Comparison of ENCODE assay signal across 8 cellular contexts in the genomic region with DNA sequence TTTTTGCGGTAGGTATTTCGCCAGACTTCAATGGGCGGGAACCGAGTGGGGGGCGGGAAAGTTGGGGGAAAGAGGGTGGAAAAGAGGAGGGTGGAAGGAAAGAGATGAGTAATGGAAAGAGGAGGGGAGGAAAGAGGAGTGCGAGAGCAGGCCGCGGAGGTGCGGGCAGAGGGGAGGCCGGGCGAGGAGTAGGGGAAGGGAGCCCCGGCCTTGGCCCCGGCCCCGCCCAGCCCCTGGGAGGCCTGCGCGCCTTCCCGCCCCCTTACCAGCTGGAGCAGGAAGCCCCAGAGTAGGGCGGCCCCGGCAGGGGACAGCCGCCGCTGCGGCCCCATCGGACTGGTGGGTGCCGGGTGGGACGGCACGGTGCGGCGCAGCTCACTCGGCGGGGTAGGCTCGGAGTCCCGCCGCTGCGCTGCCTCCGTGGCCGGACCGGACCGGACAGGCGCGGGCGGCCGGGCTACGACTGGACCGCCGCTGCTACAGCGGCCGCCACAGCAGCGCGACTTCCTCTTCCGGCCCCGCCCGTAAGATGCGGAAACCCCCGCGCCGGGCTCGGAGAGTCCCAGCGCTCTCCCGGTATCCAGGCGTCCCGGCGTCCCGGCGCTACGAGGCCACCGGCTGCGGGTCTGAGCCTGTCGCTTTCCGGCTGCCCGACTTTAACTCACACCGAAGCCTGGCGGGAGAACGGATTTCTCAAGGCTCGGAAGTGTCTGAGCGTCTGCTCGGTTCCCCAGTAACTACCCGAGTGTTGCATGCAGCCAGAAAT. TPM values are rescaled to one million over a fixed set of nuclear protein-coding genes. Genes with fewer than 3 reads are reported as not detected.
DNase-seq lines count a peak whose midpoint lies in the region; ATAC-seq and TF ChIP-seq lines count a peak whose summit lies in the region.

A gene with protein sequence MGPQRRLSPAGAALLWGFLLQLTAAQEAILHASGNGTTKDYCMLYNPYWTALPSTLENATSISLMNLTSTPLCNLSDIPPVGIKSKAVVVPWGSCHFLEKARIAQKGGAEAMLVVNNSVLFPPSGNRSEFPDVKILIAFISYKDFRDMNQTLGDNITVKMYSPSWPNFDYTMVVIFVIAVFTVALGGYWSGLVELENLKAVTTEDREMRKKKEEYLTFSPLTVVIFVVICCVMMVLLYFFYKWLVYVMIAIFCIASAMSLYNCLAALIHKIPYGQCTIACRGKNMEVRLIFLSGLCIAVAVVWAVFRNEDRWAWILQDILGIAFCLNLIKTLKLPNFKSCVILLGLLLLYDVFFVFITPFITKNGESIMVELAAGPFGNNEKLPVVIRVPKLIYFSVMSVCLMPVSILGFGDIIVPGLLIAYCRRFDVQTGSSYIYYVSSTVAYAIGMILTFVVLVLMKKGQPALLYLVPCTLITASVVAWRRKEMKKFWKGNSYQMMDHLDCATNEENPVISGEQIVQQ (minus strand): TSS at position 505 of the 766 bp plus-strand sequence. CDS start 173 bp downstream, at position 332.

- no peaks in the 10 kb centered on the region for H3K27me3 ChIP-seq in BE2C
- H3K27me3 ChIP-seq in colonic mucosa = no peaks in the 10 kb centered on the region

- peak; percentile 87 for ATAC-seq in HG03439 (IDR thresholded peaks at IDR 0.05; ENCODE audit: unreplicated experiment)
- peak; percentile 81 for ATAC-seq in left colon

- H3K4me1 ChIP-seq in BE2C = no peaks in the 10 kb centered on the region
- H3K4me1 ChIP-seq in colonic mucosa = peaks cover 5% of the 10 kb centered on the region

- intact Hi-C loops in colonic mucosa (cut with DNase I) (loop anchor here (10.0 kb wide), 1 partner anchor 109 kb away; no protein-coding TSS in a partner anchor), left colon (cut with DNase I, micrococcal nuclease) (loop anchor here in 1 of 2 donors (10.0 kb wide), 1 partner anchor 109 kb away; no protein-coding TSS in a partner anchor)

- TF ChIP-seq CTCF in BE2C (IDR thresholded peaks at IDR 0.05; ENCODE audit: low read depth, low read length) (no peak), colonic mucosa (IDR thresholded peaks at IDR 0.05) (no peak)

- peak within 1 kb of the TSS; percentile 98 for H3K27ac ChIP-seq in colonic mucosa

- H3K9me3 ChIP-seq in BE2C (no peaks in the 10 kb centered on the region), colonic mucosa (no peaks in the 10 kb centered on the region)

- H3K4me3 ChIP-seq in BE2C (ENCODE audit: low read depth, low read length) (peak within 1 kb of the TSS; percentile 71), colonic mucosa (peak within 1 kb of the TSS; percentile 78)

- H3K9ac ChIP-seq in colonic mucosa (ENCODE audit: low read depth in 2 of 2, low read length in 2 of 2) = peak within 1 kb of the TSS; percentile 91 to 92

- H3K36me3 ChIP-seq in BE2C = no peaks in the 10 kb centered on the region
- H3K36me3 ChIP-seq in colonic mucosa = no peaks in the 10 kb centered on the region

- peak; percentile 94 for DNase-seq in BE2C
- DNase-seq in GM19238 (ENCODE audit: insufficient read length, low spot score) = peak; percentile 91
- peak; percentile 31 to 87 for DNase-seq in NCI-H526 (lab: John Stamatoyannopoulos, UW)
- DNase-seq in activated CD4-positive, alpha-beta T cell treated with anti-CD3 and anti-CD28 coated beads for 48 hours = peak; percentile 94
- DNase-seq in colonic mucosa = peak; percentile 86
- peak; percentile 85 to 88 for DNase-seq in left colon
- peak; percentile 92 for DNase-seq in stimulated activated CD4-positive, alpha-beta T cell treated with anti-CD3 and anti-CD28 coated beads, Interleukin-1b, Interleukin-23, amount 100 ng/mL, for 48 hours

RNA-seq across cellular contexts. Expression of the gene that starts here (rescaled TPM):
- 13.3 TPM for polyA plus RNA-seq in BE2C (2012; ENCODE audit: insufficient read depth, insufficient read length, low read depth)
- total RNA-seq in colonic mucosa (100 to 1,000 TPM; 190 to 308 TPM), left colon (100 to 1,000 TPM; 263 to 348 TPM)

Comparison
In these comparisons a context has a peak if more than half of its experiments do, and no peak if none do; other contexts are left out.
1. Peak in every context shown above with its lines: DNase-seq, ATAC-seq, H3K4me3 ChIP-seq and H3K27ac ChIP-seq.